In genomic region chr18:74796928-74797576, GRCh38 we compare ENCODE assay signal across 9 cellular contexts.
DNase-seq lines count a peak whose midpoint lies in the region; ATAC-seq, FAIRE-seq and TF ChIP-seq lines count a peak whose summit lies in the region.
"Had no signal": no experiment of that assay in that cellular context is flagged by ENCODE, and none has a peak within 500 bp of the region (broad histone marks: within the 10 kb centered on the region; RNA-seq: fewer than 3 reads in every experiment).

No MANE protein-coding gene starts in this region.

- H3K4me3 ChIP-seq in right atrium auricular region, result no peak overlapping the region
- H3K4me3 ChIP-seq in upper lobe of right lung, result no peak overlapping the region

- peaks cover 0 to 17% of the 10 kb centered on the region in 2 donors for H3K4me1 ChIP-seq in right atrium auricular region
- H3K4me1 ChIP-seq in upper lobe of right lung, result no peaks in the 10 kb centered on the region

- H3K27ac ChIP-seq in right atrium auricular region (peak overlapping the region; percentile 33 to 79), upper lobe of right lung (no peak overlapping the region)

- H3K9me3 ChIP-seq in right atrium auricular region, result no peaks in the 10 kb centered on the region
- H3K9me3 ChIP-seq in upper lobe of right lung, result no peaks in the 10 kb centered on the region

- DNase-seq in stimulated activated CD4-positive, alpha-beta T cell treated with anti-CD3 and anti-CD28 coated beads, Interleukin-1b, Interleukin-23, amount 100 ng/mL, for 48 hours, result peak; percentile 8
- DNase-seq in stimulated activated CD4-positive, alpha-beta T cell treated with anti-CD3 and anti-CD28 coated beads, Interleukin-4, amount 100 ng/mL, for 4 hours, result no peak
- DNase-seq in RCC 7860 (ENCODE audit: low spot score) (peak; percentile 52), right atrium auricular region (ENCODE audit: low spot score) (no peak), upper lobe of right lung (no peak), Kasumi-1 (lab: John Stamatoyannopoulos, UW) (no peak)
- DNase-seq in stimulated activated naive CD4-positive, alpha-beta T cell (lab: John Stamatoyannopoulos, UW), result no peak
- DNase-seq: activated naive CD8-positive, alpha-beta T cell treated with anti-CD3 and anti-CD28 coated beads, Interleukin-2, amount 10 ng/mL, durations not matched to agents 7 days and 5 days had no signal

- H3K27me3 ChIP-seq in right atrium auricular region, result no peaks in the 10 kb centered on the region
- H3K27me3 ChIP-seq in upper lobe of right lung, result no peaks in the 10 kb centered on the region

- ATAC-seq in HG02938 (IDR thresholded peaks at IDR 0.05; ENCODE audit: unreplicated experiment), result peak; percentile 99
- ATAC-seq in upper lobe of right lung, result no peak

- no peak for FAIRE-seq in RCC 7860 (lab: Jason Lieb, UNC)

- intact Hi-C loops in upper lobe of right lung (cut with DNase I), result no loop called here

- H3K36me3 ChIP-seq in right atrium auricular region (no peaks in the 10 kb centered on the region), upper lobe of right lung (no peaks in the 10 kb centered on the region)

- TF ChIP-seq CTCF in right atrium auricular region (IDR thresholded peaks at IDR 0.05) (no peak), upper lobe of right lung (IDR thresholded peaks at IDR 0.05) (no peak)

Comparison
In these comparisons a context has a peak if more than half of its experiments do, and no peak if none do; other contexts are left out.
1. DNase-seq: peak in stimulated activated CD4-positive, alpha-beta T cell treated with anti-CD3 and anti-CD28 coated beads, Interleukin-1b, Interleukin-23, amount 100 ng/mL, for 48 hours (single experiment) and RCC 7860 (single experiment); none in stimulated activated CD4-positive, alpha-beta T cell treated with anti-CD3 and anti-CD28 coated beads, Interleukin-4, amount 100 ng/mL, for 4 hours (0 of 2), right atrium auricular region (single experiment), stimulated activated naive CD4-positive, alpha-beta T cell (0 of 6), upper lobe of right lung (single experiment) and Kasumi-1 (0 of 2).